Comparison of ENCODE assay signal across 1 cellular context in the genomic region with DNA sequence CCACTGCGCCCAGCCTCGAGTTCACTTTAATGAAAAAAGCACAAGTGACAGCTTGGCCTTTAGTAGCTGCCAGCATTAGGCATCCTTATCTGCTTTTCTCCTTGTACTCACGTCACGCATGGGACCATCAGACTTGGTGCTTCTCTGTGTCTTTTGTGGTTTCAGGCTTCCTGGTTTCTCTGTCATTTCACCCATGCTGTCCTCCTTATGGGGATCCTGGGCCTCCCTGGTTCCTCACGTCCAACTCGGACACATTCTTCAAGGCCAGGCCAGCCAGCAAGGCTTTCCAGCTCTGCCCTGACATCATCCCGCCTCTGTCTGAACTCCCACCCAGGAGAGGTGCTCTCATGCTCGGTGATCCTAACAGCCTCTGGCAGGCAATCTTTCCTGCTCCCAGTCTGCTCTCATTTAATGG.
TF ChIP-seq lines count a peak whose summit lies in the region.

No MANE protein-coding gene starts in this region.

TF ChIP-seq in WTC11, 78 proteins besides CTCF, POLR2A, EP300 and RAD21 (continued from another document):
- TF ChIP-seq, protein P1, sequence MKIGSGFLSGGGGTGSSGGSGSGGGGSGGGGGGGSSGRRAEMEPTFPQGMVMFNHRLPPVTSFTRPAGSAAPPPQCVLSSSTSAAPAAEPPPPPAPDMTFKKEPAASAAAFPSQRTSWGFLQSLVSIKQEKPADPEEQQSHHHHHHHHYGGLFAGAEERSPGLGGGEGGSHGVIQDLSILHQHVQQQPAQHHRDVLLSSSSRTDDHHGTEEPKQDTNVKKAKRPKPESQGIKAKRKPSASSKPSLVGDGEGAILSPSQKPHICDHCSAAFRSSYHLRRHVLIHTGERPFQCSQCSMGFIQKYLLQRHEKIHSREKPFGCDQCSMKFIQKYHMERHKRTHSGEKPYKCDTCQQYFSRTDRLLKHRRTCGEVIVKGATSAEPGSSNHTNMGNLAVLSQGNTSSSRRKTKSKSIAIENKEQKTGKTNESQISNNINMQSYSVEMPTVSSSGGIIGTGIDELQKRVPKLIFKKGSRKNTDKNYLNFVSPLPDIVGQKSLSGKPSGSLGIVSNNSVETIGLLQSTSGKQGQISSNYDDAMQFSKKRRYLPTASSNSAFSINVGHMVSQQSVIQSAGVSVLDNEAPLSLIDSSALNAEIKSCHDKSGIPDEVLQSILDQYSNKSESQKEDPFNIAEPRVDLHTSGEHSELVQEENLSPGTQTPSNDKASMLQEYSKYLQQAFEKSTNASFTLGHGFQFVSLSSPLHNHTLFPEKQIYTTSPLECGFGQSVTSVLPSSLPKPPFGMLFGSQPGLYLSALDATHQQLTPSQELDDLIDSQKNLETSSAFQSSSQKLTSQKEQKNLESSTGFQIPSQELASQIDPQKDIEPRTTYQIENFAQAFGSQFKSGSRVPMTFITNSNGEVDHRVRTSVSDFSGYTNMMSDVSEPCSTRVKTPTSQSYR (CRISPR knock-in tag; IDR thresholded peaks at IDR 0.05) = no peak
- TF ChIP-seq, protein P2, sequence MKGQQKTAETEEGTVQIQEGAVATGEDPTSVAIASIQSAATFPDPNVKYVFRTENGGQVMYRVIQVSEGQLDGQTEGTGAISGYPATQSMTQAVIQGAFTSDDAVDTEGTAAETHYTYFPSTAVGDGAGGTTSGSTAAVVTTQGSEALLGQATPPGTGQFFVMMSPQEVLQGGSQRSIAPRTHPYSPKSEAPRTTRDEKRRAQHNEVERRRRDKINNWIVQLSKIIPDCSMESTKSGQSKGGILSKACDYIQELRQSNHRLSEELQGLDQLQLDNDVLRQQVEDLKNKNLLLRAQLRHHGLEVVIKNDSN (CRISPR knock-in tag; IDR thresholded peaks at IDR 0.05) = no peak
- no peak for TF ChIP-seq ZBTB43 (CRISPR knock-in tag; IDR thresholded peaks at IDR 0.05)
- no peak for TF ChIP-seq ZNF423 (CRISPR knock-in tag; IDR thresholded peaks at IDR 0.05)
- TF ChIP-seq, protein P3, sequence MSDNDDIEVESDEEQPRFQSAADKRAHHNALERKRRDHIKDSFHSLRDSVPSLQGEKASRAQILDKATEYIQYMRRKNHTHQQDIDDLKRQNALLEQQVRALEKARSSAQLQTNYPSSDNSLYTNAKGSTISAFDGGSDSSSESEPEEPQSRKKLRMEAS (CRISPR knock-in tag; IDR thresholded peaks at IDR 0.05) = no peak
- no peak for TF ChIP-seq SOX15 (CRISPR knock-in tag; IDR thresholded peaks at IDR 0.05)
- TF ChIP-seq ZNF219 (CRISPR knock-in tag; IDR thresholded peaks at IDR 0.05; ENCODE audit: borderline replicate concordance) = no peak
- TF ChIP-seq MXD4 (CRISPR knock-in tag; IDR thresholded peaks at IDR 0.05; ENCODE audit: borderline replicate concordance) = no peak
